ENCODE assay signal across 21 cellular contexts in genomic region chr6:47159763-47160162, GRCh38.
"Had no signal": no experiment of that assay in that cellular context is flagged by ENCODE, and none has a peak within 500 bp of the region (broad histone marks: within the 10 kb centered on the region; RNA-seq: fewer than 3 reads in every experiment).

No MANE protein-coding gene starts in this region.

- H3K9me3 ChIP-seq: gastrocnemius medialis, heart right ventricle, ovary had no signal

- H3K4me3 Mint-ChIP-seq: natural killer cell treated with Interleukin-12 subunit alpha and Interleukin-12 subunit beta and Interleukin-15 and Interleukin-18, amount 100 ng/mL, for 72 hours; neural progenitor cell had no signal

- H3K4me1 ChIP-seq: gastrocnemius medialis had no signal

- H3K27ac Mint-ChIP-seq: natural killer cell treated with Interleukin-12 subunit alpha and Interleukin-12 subunit beta and Interleukin-15 and Interleukin-18, amount 100 ng/mL, for 72 hours; neural progenitor cell; progenitor cell of endocrine pancreas had no signal

- ATAC-seq: esophagus mucosa; gastrocnemius medialis; heart right ventricle; left colon; left ventricle myocardium superior; natural killer cell treated with Interleukin-12 subunit alpha and Interleukin-12 subunit beta and Interleukin-15 and Interleukin-18, amount 100 ng/mL, for 72 hours; right cardiac atrium had no signal

- H3K4me3 ChIP-seq: gastrocnemius medialis, heart right ventricle, lung, neural progenitor cell, ovary, smooth muscle cell had no signal

- H3K9me3 Mint-ChIP-seq: natural killer cell treated with Interleukin-12 subunit alpha and Interleukin-12 subunit beta and Interleukin-15 and Interleukin-18, amount 100 ng/mL, for 72 hours; neural progenitor cell had no signal

- FAIRE-seq: endometrium, kidney had no signal

- H3K9ac ChIP-seq: neural progenitor cell had no signal

- H3K27ac ChIP-seq: gastrocnemius medialis, heart right ventricle, neural progenitor cell, ovary had no signal

- H3K4me2 ChIP-seq: neural progenitor cell, smooth muscle cell had no signal

- H3K36me3 Mint-ChIP-seq: natural killer cell treated with Interleukin-12 subunit alpha and Interleukin-12 subunit beta and Interleukin-15 and Interleukin-18, amount 100 ng/mL, for 72 hours; neural progenitor cell had no signal

- H3K27me3 ChIP-seq: gastrocnemius medialis, heart right ventricle, neural progenitor cell, ovary had no signal

- H2AFZ ChIP-seq: neural progenitor cell had no signal

- H3K36me3 ChIP-seq: gastrocnemius medialis, heart right ventricle, neural progenitor cell, ovary had no signal

- DNase-seq: effector memory CD4-positive, alpha-beta T cell; gastrocnemius medialis; heart right ventricle; kidney; left colon; left ventricle myocardium superior; mesenchymal stem cell; midbrain; nucleus accumbens; ovary; right cardiac atrium; stimulated activated CD4-positive, alpha-beta T cell treated with anti-CD3 and anti-CD28 coated beads, Interleukin-2, amount 100 ng/mL, for 48 hours; stimulated activated naive CD4-positive, alpha-beta T cell treated with Interleukin-2 at 50 U/mL for 16 hours; trophoblast cell had no signal
